In genomic region chr3:24087469-24087868, GRCh38 we compare ENCODE assay signal across 21 cellular contexts.
DNase-seq lines count a peak whose midpoint lies in the region; ATAC-seq, FAIRE-seq and TF ChIP-seq lines count a peak whose summit lies in the region.
"Had no signal": no experiment of that assay in that cellular context is flagged by ENCODE, and none has a peak within 500 bp of the region (broad histone marks: within the 10 kb centered on the region; RNA-seq: fewer than 3 reads in every experiment).

No MANE protein-coding gene starts in this region.

- peak overlapping the region; percentile 86 for H2AFZ ChIP-seq in HepG2 (ENCODE audit: low read length)
- peak overlapping the region; percentile 18 for H2AFZ ChIP-seq in hepatocyte
- no peak overlapping the region for H2AFZ ChIP-seq in osteoblast (ENCODE audit: low read length)

- in situ Hi-C loops in HepG2 (cut with HindIII; ENCODE audit: extremely low pct_ligation_motif_present, low pct_unique_long_range_greater_than_20kb), result no loop called here

- H3K9me3 ChIP-seq in HepG2 (ENCODE audit: low read length) (no peaks in the 10 kb centered on the region), right lobe of liver (no peaks in the 10 kb centered on the region), hepatocyte (ENCODE audit: low read depth) (no peaks in the 10 kb centered on the region), thoracic aorta (no peaks in the 10 kb centered on the region), prostate gland (no peaks in the 10 kb centered on the region), osteoblast (ENCODE audit: low read depth, low read length) (no peaks in the 10 kb centered on the region)
- H3K9me3 ChIP-seq: BE2C had no signal

- no peak overlapping the region for H3K4me3 Mint-ChIP-seq in activated T-helper 17 cell treated with anti-CD3 and anti-CD28 coated beads, Interleukin-2, amount 50 U/mL, for 72 hours
- H3K4me3 Mint-ChIP-seq: CD4-positive, CD25-positive, alpha-beta regulatory T cell; CD8-positive, alpha-beta memory T cell had no signal

- H3K4me3 ChIP-seq in HepG2 (replicated peaks in 1 of 3; ENCODE audit: insufficient read depth in 1 of 3, low read depth in 2 of 3, low read length in 3 of 3) (peak overlapping the region in 2 of 3 experiments; percentile 35 to 38; a peak in 2 of 6 replicates), right lobe of liver (no peak overlapping the region), hepatocyte (no peak overlapping the region), thoracic aorta (no peak overlapping the region), prostate gland (no peak overlapping the region), osteoblast (ENCODE audit: insufficient read depth, low read length) (no peak overlapping the region)
- H3K4me3 ChIP-seq: GM12878 had no signal

- H3K36me3 ChIP-seq in HepG2 (replicated peaks in 1 of 2; ENCODE audit: control insufficient read depth in 1 of 2, insufficient read depth in 2 of 2, low read length in 2 of 2) (no peaks in the 10 kb centered on the region), right lobe of liver (no peaks in the 10 kb centered on the region), hepatocyte (replicated peaks; ENCODE audit: insufficient read depth, low read depth) (no peaks in the 10 kb centered on the region), thoracic aorta (no peaks in the 10 kb centered on the region), prostate gland (no peaks in the 10 kb centered on the region), osteoblast (ENCODE audit: insufficient read depth, low read length) (no peaks in the 10 kb centered on the region)
- H3K36me3 ChIP-seq: BE2C had no signal

- H4K20me1 ChIP-seq in HepG2 (ENCODE audit: insufficient read depth, low read length), result no peaks in the 10 kb centered on the region
- H4K20me1 ChIP-seq in hepatocyte (ENCODE audit: insufficient read depth, poor library complexity, severe bottlenecking), result no peaks in the 10 kb centered on the region
- H4K20me1 ChIP-seq in osteoblast (ENCODE audit: insufficient read depth, low read length), result no peaks in the 10 kb centered on the region

- 0 out of 2 replicates have a peak overlapping the region, but pooled peaks have one; percentile 22 for H3K9ac ChIP-seq in HepG2 (ENCODE audit: insufficient read depth, low read depth, low read length)

- no peak for DNase-seq in HepG2 (ENCODE audit: low spot score)
- DNase-seq in right lobe of liver, result no peak
- DNase-seq in hepatocyte (ENCODE audit: low spot score), result no peak
- no peak for DNase-seq in thoracic aorta (ENCODE audit: low spot score)
- no peak for DNase-seq in prostate gland (ENCODE audit: low spot score)
- DNase-seq in osteoblast (ENCODE audit: insufficient read length, low spot score, missing footprints), result no peak
- DNase-seq: 8988T; BE2C; C1 segment of cervical spinal cord; CD4-positive, CD25-positive, alpha-beta regulatory T cell; CD8-positive, alpha-beta memory T cell; COR-L47; DMS 273 treated with DMSO at 0.1 percent for 48 hours; DND-41; EL; GOT3; H7; IMR-90 had no signal

- H3K9me2 ChIP-seq in hepatocyte (replicated peaks; ENCODE audit: insufficient read depth), result no peaks in the 10 kb centered on the region

- no peak for TF ChIP-seq RAD21 in HepG2 (CRISPR knock-in tag; IDR thresholded peaks at IDR 0.05)

- H3K4me2 ChIP-seq in HepG2 (ENCODE audit: low read depth, low read length), result peak overlapping the region; percentile 60
- peak overlapping the region; percentile 54 for H3K4me2 ChIP-seq in hepatocyte
- H3K4me2 ChIP-seq in osteoblast (ENCODE audit: insufficient read depth, low read length), result no peak overlapping the region

- no peaks in the 10 kb centered on the region for H3K79me2 ChIP-seq in HepG2 (ENCODE audit: insufficient read depth, low read length)
- no peaks in the 10 kb centered on the region for H3K79me2 ChIP-seq in hepatocyte
- H3K79me2 ChIP-seq in osteoblast (ENCODE audit: insufficient read depth, low read length), result no peaks in the 10 kb centered on the region

- H3K36me3 Mint-ChIP-seq in activated T-helper 17 cell treated with anti-CD3 and anti-CD28 coated beads, Interleukin-2, amount 50 U/mL, for 72 hours (ENCODE audit: low read depth), result no peaks in the 10 kb centered on the region
- H3K36me3 Mint-ChIP-seq: CD4-positive, CD25-positive, alpha-beta regulatory T cell had no signal

- FAIRE-seq in HepG2 (lab: Jason Lieb, UNC), result no peak
- FAIRE-seq: GM12878 had no signal

- CTCF ChIA-PET in HepG2 (lab: Yijun Ruan, JAX; ENCODE audit: low intra/inter-chr PET ratio, low total read pairs), result no interaction called here

- H3K4me1 Mint-ChIP-seq in activated T-helper 17 cell treated with anti-CD3 and anti-CD28 coated beads, Interleukin-2, amount 50 U/mL, for 72 hours, result no peaks in the 10 kb centered on the region
- H3K4me1 Mint-ChIP-seq: CD4-positive, CD25-positive, alpha-beta regulatory T cell; CD8-positive, alpha-beta memory T cell had no signal

- no peaks in the 10 kb centered on the region for H3K9me3 Mint-ChIP-seq in activated T-helper 17 cell treated with anti-CD3 and anti-CD28 coated beads, Interleukin-2, amount 50 U/mL, for 72 hours

- H3K27ac Mint-ChIP-seq in activated T-helper 17 cell treated with anti-CD3 and anti-CD28 coated beads, Interleukin-2, amount 50 U/mL, for 72 hours, result no peak overlapping the region
- H3K27ac Mint-ChIP-seq: CD4-positive, CD25-positive, alpha-beta regulatory T cell; CD8-positive, alpha-beta memory T cell had no signal

- TF ChIP-seq EP300 in HepG2 (IDR thresholded peaks at IDR 0.05; ENCODE audit: low read depth in 2 of 2, low read length in 2 of 2) (no peak), HepG2 (CRISPR knock-in tag; IDR thresholded peaks at IDR 0.05; ENCODE audit: borderline replicate concordance) (no peak)

- intact Hi-C loops in HepG2 (cut with micrococcal nuclease; ENCODE audit: unreplicated experiment) (loop anchor here (5.0 kb wide), 2 partner anchors 100 to 150 kb away; no protein-coding TSS in a partner anchor), right lobe of liver (cut with DNase I) (no loop called here), prostate gland (cut with DNase I) (no loop called here)

- no TSS peak for BruUV-seq in HepG2 (replicated peaks; lab: Mats Ljungman, UMichigan)

- H3K27me3 ChIP-seq in HepG2 (ENCODE audit: control insufficient read depth in 1 of 2, insufficient read depth in 2 of 2, low read length in 2 of 2) (no peaks in the 10 kb centered on the region; a peak in 1 of 5 replicates), right lobe of liver (no peaks in the 10 kb centered on the region), hepatocyte (no peaks in the 10 kb centered on the region), thoracic aorta (replicated peaks; ENCODE audit: insufficient read depth) (no peaks in the 10 kb centered on the region), prostate gland (replicated peaks; ENCODE audit: insufficient read depth) (no peaks in the 10 kb centered on the region), osteoblast (ENCODE audit: insufficient read depth, low read length) (no peaks in the 10 kb centered on the region)
- H3K27me3 ChIP-seq: BE2C had no signal

- WGBS in HepG2 (ENCODE audit: low lambda C conversion rate), result 82% methylated on average over 3 of the region's 3 CpGs
- 78% methylated on average over 3 of the region's 3 CpGs for WGBS in right lobe of liver (ENCODE audit: insufficient coverage, low coverage, low lambda C conversion rate, missing lambda C conversion rate)
- WGBS in hepatocyte (ENCODE audit: low lambda C conversion rate, missing lambda C conversion rate), result 93% methylated on average over 3 of the region's 3 CpGs
- WGBS in prostate gland, result 94% methylated on average over 3 of the region's 3 CpGs

- TF ChIP-seq POLR2A in HepG2 (IDR thresholded peaks at IDR 0.05; ENCODE audit: insufficient read depth in 1 of 2, low read depth in 2 of 2, low read length in 2 of 2) (no peak), right lobe of liver (IDR thresholded peaks at IDR 0.05) (no peak), prostate gland (IDR thresholded peaks at IDR 0.05) (no peak)

- H3K27ac ChIP-seq in HepG2 (ENCODE audit: extremely low read length, insufficient read depth, low read length) (no peak overlapping the region), right lobe of liver (no peak overlapping the region), hepatocyte (peak overlapping the region; percentile 63), thoracic aorta (peak overlapping the region; percentile 31 to 39), prostate gland (no peak overlapping the region), osteoblast (ENCODE audit: low read depth, low read length) (no peak overlapping the region)

- H3K27me3 Mint-ChIP-seq in activated T-helper 17 cell treated with anti-CD3 and anti-CD28 coated beads, Interleukin-2, amount 50 U/mL, for 72 hours, result no peaks in the 10 kb centered on the region
- H3K27me3 Mint-ChIP-seq: CD4-positive, CD25-positive, alpha-beta regulatory T cell had no signal

- POLR2A ChIA-PET in HepG2 (lab: Yijun Ruan, JAX), result no interaction called here

- ATAC-seq in HepG2 (no peak), right lobe of liver (no peak), thoracic aorta (ENCODE audit: insufficient number of reproducible peaks, low FRiP score, low read depth) (no peak)
- ATAC-seq in activated T-helper 17 cell treated with anti-CD3 and anti-CD28 coated beads, Interleukin-2, amount 50 U/mL, for 72 hours (replicated peaks), result no peak
- ATAC-seq: GM12878, HCT116 had no signal

- no peak for TF ChIP-seq CTCF in HepG2 (CRISPR knock-in tag; IDR thresholded peaks at IDR 0.05)
- no peak for TF ChIP-seq CTCF in right lobe of liver (IDR thresholded peaks at IDR 0.05)
- TF ChIP-seq CTCF in hepatocyte (IDR thresholded peaks at IDR 0.05; ENCODE audit: poor library complexity), result no peak
- TF ChIP-seq CTCF in thoracic aorta (IDR thresholded peaks at IDR 0.05), result no peak
- no peak for TF ChIP-seq CTCF in prostate gland (IDR thresholded peaks at IDR 0.05)
- no peak for TF ChIP-seq CTCF in osteoblast (IDR thresholded peaks at IDR 0.05; ENCODE audit: extremely low read depth, low read depth, low read length)

- H3K4me1 ChIP-seq in HepG2 (ENCODE audit: insufficient read depth, low read length) (peaks cover 22% of the 10 kb centered on the region), right lobe of liver (no peaks in the 10 kb centered on the region), hepatocyte (ENCODE audit: insufficient read depth) (peaks cover 15% of the 10 kb centered on the region), thoracic aorta (ENCODE audit: control insufficient read depth in 1 of 2, low read depth in 2 of 2) (peaks cover 12 to 19% of the 10 kb centered on the region in 2 donors), prostate gland (replicated peaks) (no peaks in the 10 kb centered on the region), osteoblast (ENCODE audit: insufficient read depth, low read length) (no peaks in the 10 kb centered on the region)
- H3K4me1 ChIP-seq: BE2C had no signal

TF ChIP-seq in HepG2, 621 proteins besides CTCF, POLR2A, EP300 and RAD21 (continues in another document):
- no peak for TF ChIP-seq GFI1 (CRISPR knock-in tag; IDR thresholded peaks at IDR 0.05; ENCODE audit: borderline replicate concordance)
- peak; percentile 92 for TF ChIP-seq ZNF629 (CRISPR knock-in tag; conservative IDR thresholded peaks at IDR 0.05)

Comparison
In these comparisons a context has a peak if more than half of its experiments do, and no peak if none do; other contexts are left out.
1. H3K4me3 ChIP-seq: peak in HepG2 (2 of 3); none in right lobe of liver (0 of 3), hepatocyte (single experiment), thoracic aorta (single experiment), prostate gland (0 of 2) and osteoblast (single experiment).
2. H3K27ac ChIP-seq: peak in hepatocyte (single experiment) and thoracic aorta (2 of 2); none in HepG2 (single experiment), right lobe of liver (0 of 3), prostate gland (0 of 2) and osteoblast (single experiment).